In the genomic region with DNA sequence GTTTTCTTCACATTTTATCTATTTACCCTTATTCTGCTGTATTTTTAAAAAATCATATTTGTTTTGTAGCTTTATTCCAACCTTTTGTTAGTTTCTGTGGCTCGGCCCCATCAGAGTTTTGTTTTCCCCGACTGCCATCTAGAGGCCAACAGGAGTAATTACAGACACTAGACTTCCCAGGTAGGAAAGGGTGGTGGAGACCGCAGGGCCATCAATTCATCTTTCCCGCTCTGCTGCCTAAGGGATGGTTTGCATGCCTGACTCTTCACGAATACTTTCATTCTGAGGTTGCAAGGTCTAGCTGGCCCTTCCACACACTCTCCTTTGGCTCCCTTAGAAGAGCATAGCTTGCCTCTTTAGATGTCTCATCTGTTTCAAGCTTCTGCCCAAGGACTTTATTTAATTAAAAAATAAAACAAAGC, we compare ENCODE assay signal across 9 cellular contexts. TPM values are rescaled to one million over a fixed set of nuclear protein-coding genes. Genes with fewer than 3 reads are reported as not detected.
DNase-seq lines count a peak whose midpoint lies in the region; ATAC-seq and TF ChIP-seq lines count a peak whose summit lies in the region.
"Had no signal": no experiment of that assay in that cellular context is flagged by ENCODE, and none has a peak within 500 bp of the region (broad histone marks: within the 10 kb centered on the region; RNA-seq: fewer than 3 reads in every experiment).

No MANE protein-coding gene starts in this region.

- TF ChIP-seq CTCF in RWPE1 (conservative IDR thresholded peaks at IDR 0.05; ENCODE audit: low read depth) (peak; percentile 83), left ventricle myocardium inferior (IDR thresholded peaks at IDR 0.05; ENCODE audit: borderline replicate concordance) (peak; percentile 88)

- H3K27ac ChIP-seq in RWPE1 (no peak overlapping the region), left ventricle myocardium inferior (replicated peaks) (no peak overlapping the region)

- no peaks in the 10 kb centered on the region for H3K9me3 Mint-ChIP-seq in activated naive CD8-positive, alpha-beta T cell treated with anti-CD3 and anti-CD28 coated beads, Interleukin-2, amount 50 U/mL, for 24 hours

- H3K4me1 ChIP-seq in left ventricle myocardium inferior = peaks cover 8% of the 10 kb centered on the region

- CTCF ChIA-PET in RWPE1 (lab: Yijun Ruan, JAX) = interaction anchor here (0.5 to 2.1 kb wide), 23 partner anchors 9 to 1506 kb away, joined by 3 to 22 read pairs (median 4); no protein-coding TSS in a partner anchor

- no peaks in the 10 kb centered on the region for H3K9me3 ChIP-seq in left ventricle myocardium inferior (replicated peaks)

- no peak overlapping the region for H3K4me3 ChIP-seq in left ventricle myocardium inferior

- peaks cover 18% of the 10 kb centered on the region for H3K27me3 Mint-ChIP-seq in activated naive CD8-positive, alpha-beta T cell treated with anti-CD3 and anti-CD28 coated beads, Interleukin-2, amount 50 U/mL, for 24 hours

- no peaks in the 10 kb centered on the region for H3K36me3 ChIP-seq in left ventricle myocardium inferior

- POLR2A ChIA-PET in RWPE1 (lab: Yijun Ruan, JAX; ENCODE audit: low non-redundant PET) = no interaction called here

- H3K4me3 Mint-ChIP-seq in activated naive CD8-positive, alpha-beta T cell treated with anti-CD3 and anti-CD28 coated beads, Interleukin-2, amount 50 U/mL, for 24 hours = no peak overlapping the region

- DNase-seq in DMS153 (lab: John Stamatoyannopoulos, UW) (peak; percentile 36), RWPE1 (ENCODE audit: low spot score) (peak; percentile 56), left ventricle myocardium inferior (no peak), sciatic nerve (ENCODE audit: low spot score) (no peak)
- peak; percentile 43 for DNase-seq in activated naive CD8-positive, alpha-beta T cell treated with anti-CD3 and anti-CD28 coated beads, Interleukin-2, amount 50 U/mL, for 24 hours

- H3K27ac Mint-ChIP-seq in activated naive CD8-positive, alpha-beta T cell treated with anti-CD3 and anti-CD28 coated beads, Interleukin-2, amount 50 U/mL, for 24 hours = no peak overlapping the region

- H3K36me3 Mint-ChIP-seq in activated naive CD8-positive, alpha-beta T cell treated with anti-CD3 and anti-CD28 coated beads, Interleukin-2, amount 50 U/mL, for 24 hours (ENCODE audit: low read depth) = no peaks in the 10 kb centered on the region

- intact Hi-C loops in left ventricle myocardium inferior (cut with micrococcal nuclease) (loop anchor here (5.0 kb wide), 1 partner anchor 199 kb away; no protein-coding TSS in a partner anchor), sciatic nerve (cut with DNase I) (loop anchor here (5.0 kb wide), 1 partner anchor 199 kb away; no protein-coding TSS in a partner anchor)

- no peaks in the 10 kb centered on the region for H3K27me3 ChIP-seq in left ventricle myocardium inferior (ENCODE audit: low read depth)

- no peaks in the 10 kb centered on the region for H3K4me1 Mint-ChIP-seq in activated naive CD8-positive, alpha-beta T cell treated with anti-CD3 and anti-CD28 coated beads, Interleukin-2, amount 50 U/mL, for 24 hours

- ATAC-seq in HG03175 (IDR thresholded peaks at IDR 0.05; ENCODE audit: unreplicated experiment) (peak; percentile 37), sciatic nerve (peak; percentile 47), HG03095 (IDR thresholded peaks at IDR 0.05; ENCODE audit: unreplicated experiment) (no peak), GM21619 (IDR thresholded peaks at IDR 0.05; ENCODE audit: unreplicated experiment) (no peak)
- ATAC-seq in activated naive CD8-positive, alpha-beta T cell treated with anti-CD3 and anti-CD28 coated beads, Interleukin-2, amount 50 U/mL, for 24 hours = peak; percentile 55

RNA-seq across cellular contexts. Expression of gene LYZL2, which starts 38.3 kb away (rescaled TPM):
- total RNA-seq in left ventricle myocardium inferior = not detected
- not detected for total RNA-seq in sciatic nerve
- total RNA-seq: activated CD8-positive, alpha-beta memory T cell treated with anti-CD3 and anti-CD28 coated beads for 36 hours had no signal

Comparison
In these comparisons a context has a peak if more than half of its experiments do, and no peak if none do; other contexts are left out.
1. DNase-seq: peak in DMS153 (single experiment), RWPE1 (single experiment) and activated naive CD8-positive, alpha-beta T cell treated with anti-CD3 and anti-CD28 coated beads, Interleukin-2, amount 50 U/mL, for 24 hours (single experiment); none in left ventricle myocardium inferior (single experiment) and sciatic nerve (single experiment).
2. ATAC-seq: peak in HG03175 (single experiment), activated naive CD8-positive, alpha-beta T cell treated with anti-CD3 and anti-CD28 coated beads, Interleukin-2, amount 50 U/mL, for 24 hours (single experiment) and sciatic nerve (single experiment); none in HG03095 (single experiment) and GM21619 (single experiment).